ENCODE assay signal across 15 cellular contexts in genomic region chr15:99320374-99321215, GRCh38.
"Had no signal": no experiment of that assay in that cellular context is flagged by ENCODE, and none has a peak within 500 bp of the region (broad histone marks: within the 10 kb centered on the region; RNA-seq: fewer than 3 reads in every experiment).

No MANE protein-coding gene starts in this region.

- H3K27me3 ChIP-seq: cardiac muscle cell, colonic mucosa, hepatocyte, pancreas, tibial artery, vagina had no signal

- DNase-seq: activated CD4-positive, alpha-beta T cell treated with anti-CD3 and anti-CD28 coated beads for 36 hours; activated CD8-positive, alpha-beta memory T cell treated with anti-CD3 and anti-CD28 coated beads, Interleukin-2, amount 50 U/mL, for 4 hours; activated CD8-positive, alpha-beta T cell treated with anti-CD3 and anti-CD28 coated beads for 36 hours; activated naive CD4-positive, alpha-beta T cell; aorta; colonic mucosa; effector CD4-positive, alpha-beta T cell; pancreas; retina; T1000; tibial artery had no signal

- H3K27ac ChIP-seq: cardiac muscle cell, colonic mucosa, hepatocyte, pancreas, tibial artery, vagina had no signal

- H2AFZ ChIP-seq: hepatocyte had no signal

- H3K79me2 ChIP-seq: hepatocyte had no signal

- ATAC-seq: activated CD4-positive, alpha-beta T cell treated with anti-CD3 and anti-CD28 coated beads for 36 hours; activated CD8-positive, alpha-beta T cell treated with anti-CD3 and anti-CD28 coated beads for 36 hours; pancreas; stimulated activated effector memory CD8-positive, alpha-beta T cell treated with anti-CD3 and anti-CD28 coated beads, Interleukin-12 subunit alpha, Interleukin-12 subunit beta, amount 100 ng/mL, for 72 hours had no signal

- H3K4me2 ChIP-seq: hepatocyte had no signal

- H3K36me3 ChIP-seq: cardiac muscle cell, colonic mucosa, pancreas, tibial artery, vagina had no signal

- H3K4me3 ChIP-seq: cardiac muscle cell, colonic mucosa, hepatocyte, pancreas, tibial artery, vagina had no signal

- H3K4me1 ChIP-seq: colonic mucosa, pancreas had no signal

- H3K9me3 ChIP-seq: colonic mucosa, pancreas, tibial artery, vagina had no signal
